8 cellular contexts compared by ENCODE assay signal in genomic region chr9:35616681-35617459, GRCh38. TPM values are rescaled to one million over a fixed set of nuclear protein-coding genes. Genes with fewer than 3 reads are reported as not detected.
A peak's percentile ranks its signal among the peaks of the same experiment; 100 is the strongest.
DNase-seq lines count a peak whose midpoint lies in the region; ATAC-seq and TF ChIP-seq lines count a peak whose summit lies in the region.

No MANE protein-coding gene starts in this region.

- peaks cover 95% of the 10 kb centered on the region for H3K4me1 ChIP-seq in BLaER1
- no peaks in the 10 kb centered on the region for H3K4me1 ChIP-seq in Panc1 (ENCODE audit: control insufficient read depth, insufficient read depth, low read length)
- no peaks in the 10 kb centered on the region for H3K4me1 ChIP-seq in rectal smooth muscle tissue (ENCODE audit: control insufficient read depth, insufficient read depth, low read length)
- H3K4me1 ChIP-seq in vagina = peaks cover 13% of the 10 kb centered on the region

- TF ChIP-seq CTCF in Panc1 (IDR thresholded peaks at IDR 0.05) = no peak; the same call in 1 of the 2 replicates
- no peak for TF ChIP-seq CTCF in vagina (IDR thresholded peaks at IDR 0.05)

- BruUV-seq in Panc1 (replicated peaks; lab: Mats Ljungman, UMichigan) = no TSS peak

- H3K4me2 ChIP-seq in BLaER1 = peak overlapping the region; percentile 100

- peaks cover 28% of the 10 kb centered on the region for H3K4me1 Mint-ChIP-seq in activated naive CD4-positive, alpha-beta T cell treated with anti-CD3 and anti-CD28 coated beads for 36 hours (ENCODE audit: low read depth)

- no peaks in the 10 kb centered on the region for H3K27me3 ChIP-seq in BLaER1
- peaks cover 5% of the 10 kb centered on the region; the same call in 1 of the 2 replicates for H3K27me3 ChIP-seq in Panc1 (ENCODE audit: control insufficient read depth, insufficient read depth, low read length)
- H3K27me3 ChIP-seq in rectal smooth muscle tissue (ENCODE audit: control insufficient read depth, insufficient read depth, low read length) = no peaks in the 10 kb centered on the region
- H3K27me3 ChIP-seq in vagina = no peaks in the 10 kb centered on the region

- peak; percentile 32 for ATAC-seq in GM19397 (IDR thresholded peaks at IDR 0.05; ENCODE audit: unreplicated experiment)
- peak; percentile 58 for ATAC-seq in Panc1
- ATAC-seq in HG03025 (IDR thresholded peaks at IDR 0.05; ENCODE audit: low FRiP score, unreplicated experiment) = no peak

- TF ChIP-seq POLR2A in vagina (IDR thresholded peaks at IDR 0.05) = no peak

- POLR2A ChIA-PET in Panc1 (lab: Charles Lee) = no interaction called here

- H3K9me3 Mint-ChIP-seq in activated naive CD4-positive, alpha-beta T cell treated with anti-CD3 and anti-CD28 coated beads for 36 hours = no peaks in the 10 kb centered on the region

- no peaks in the 10 kb centered on the region for H3K9me3 ChIP-seq in BLaER1
- no peaks in the 10 kb centered on the region for H3K9me3 ChIP-seq in Panc1 (ENCODE audit: control insufficient read depth, insufficient read depth, low read depth, low read length)
- H3K9me3 ChIP-seq in vagina = no peaks in the 10 kb centered on the region

- H3K9ac ChIP-seq in BLaER1 = peak overlapping the region; percentile 90
- peak overlapping the region; percentile 36 for H3K9ac ChIP-seq in rectal smooth muscle tissue (ENCODE audit: low read length)

- peak overlapping the region; percentile 47 for H3K27ac Mint-ChIP-seq in activated naive CD4-positive, alpha-beta T cell treated with anti-CD3 and anti-CD28 coated beads for 36 hours

- peak overlapping the region; percentile 79 for H3K4me3 Mint-ChIP-seq in activated naive CD4-positive, alpha-beta T cell treated with anti-CD3 and anti-CD28 coated beads for 36 hours

- H3K27me3 Mint-ChIP-seq in activated naive CD4-positive, alpha-beta T cell treated with anti-CD3 and anti-CD28 coated beads for 36 hours (ENCODE audit: low read depth) = no peaks in the 10 kb centered on the region

- intact Hi-C loops in Panc1 (cut with micrococcal nuclease; ENCODE audit: unreplicated experiment) (no loop called here), cardiac septum (cut with DNase I) (no loop called here), vagina (cut with DNase I) (no loop called here)
- intact Hi-C loops in activated naive CD4-positive, alpha-beta T cell treated with anti-CD3 and anti-CD28 coated beads for 36 hours (cut with micrococcal nuclease) = loop anchor here (1.0 kb wide), 2 partner anchors 13 to 115 kb away; partner anchors contain the start of genes CREB3 and TLN1

- H3K4me3 ChIP-seq in BLaER1 (peak overlapping the region; percentile 77), Panc1 (ENCODE audit: low read depth in 2 of 2, low read length in 2 of 2) (peak overlapping the region; percentile 4 to 35; a peak in 3 of 4 replicates), rectal smooth muscle tissue (ENCODE audit: low read length) (peak overlapping the region; percentile 73), vagina (peak overlapping the region; percentile 36 to 43)

- no peaks in the 10 kb centered on the region for H3K36me3 Mint-ChIP-seq in activated naive CD4-positive, alpha-beta T cell treated with anti-CD3 and anti-CD28 coated beads for 36 hours (ENCODE audit: low read depth)

- H3K27ac ChIP-seq in BLaER1 (peak overlapping the region; percentile 98), Panc1 (ENCODE audit: low read length) (no peak overlapping the region), rectal smooth muscle tissue (ENCODE audit: low read depth, low read length) (no peak overlapping the region), vagina (no peak overlapping the region)

- peaks cover 49% of the 10 kb centered on the region; the same call in 1 of the 2 replicates for H4K20me1 ChIP-seq in BLaER1

- CTCF ChIA-PET in Panc1 (lab: Charles Lee) = no interaction called here
- CTCF ChIA-PET in activated naive CD4-positive, alpha-beta T cell treated with anti-CD3 and anti-CD28 coated beads for 36 hours (lab: Charles Lee) = interaction anchor here (0.5 to 10.9 kb wide), 21 partner anchors 8 to 330 kb away, joined by 3 to 142 read pairs (median 4); partner anchors contain the start of genes CREB3, HINT2, RMRP and SIT1

- in situ Hi-C loops in Panc1 (cut with HindIII; ENCODE audit: low pct_unique_long_range_greater_than_20kb, low sequenced_read_pairs) = no loop called here

- H3K36me3 ChIP-seq in BLaER1 (peaks cover 43% of the 10 kb centered on the region), Panc1 (ENCODE audit: control insufficient read depth, insufficient read depth, low read length) (no peaks in the 10 kb centered on the region), rectal smooth muscle tissue (ENCODE audit: control insufficient read depth, insufficient read depth, low read length) (no peaks in the 10 kb centered on the region), vagina (no peaks in the 10 kb centered on the region)

- no peak for DNase-seq in Panc1 (ENCODE audit: low read depth, low spot score)
- peak; percentile 79 for DNase-seq in activated naive CD4-positive, alpha-beta T cell treated with anti-CD3 and anti-CD28 coated beads for 36 hours
- DNase-seq in cardiac septum (ENCODE audit: low spot score) = peak; percentile 83
- no peak for DNase-seq in vagina (ENCODE audit: extremely low spot score in 2 of 2)

RNA-seq across cellular contexts. Expression of gene CD72, which starts 1.3 kb away (rescaled TPM):
- total RNA-seq in Panc1 (2021; ENCODE audit: unreplicated experiment) (0.72 TPM), cardiac septum (0.59 TPM), vagina (5.6 TPM)
- polyA plus RNA-seq in Panc1 (2012; ENCODE audit: insufficient read length) = 0.96 TPM
- 1 to 10 TPM; 2.9 to 4.5 TPM for total RNA-seq in activated naive CD4-positive, alpha-beta T cell treated with anti-CD3 and anti-CD28 coated beads for 36 hours

RNA-seq across cellular contexts. Expression of gene TESK1, which starts 11.8 kb away (rescaled TPM):
- total RNA-seq in Panc1 (2021; ENCODE audit: unreplicated experiment) (55.0 TPM), cardiac septum (34.2 TPM), vagina (29.7 TPM)
- 40.3 TPM for polyA plus RNA-seq in Panc1 (2012; ENCODE audit: insufficient read length)
- 10 to 100 TPM; 18.3 to 19.0 TPM for total RNA-seq in activated naive CD4-positive, alpha-beta T cell treated with anti-CD3 and anti-CD28 coated beads for 36 hours

RNA-seq across cellular contexts. Expression of gene SIT1, which starts 33.9 kb away (rescaled TPM):
- total RNA-seq in Panc1 (2021; ENCODE audit: unreplicated experiment) (not detected), cardiac septum (not detected), vagina (2.5 TPM)
- polyA plus RNA-seq in Panc1 (2012; ENCODE audit: insufficient read length) = not detected
- total RNA-seq in activated naive CD4-positive, alpha-beta T cell treated with anti-CD3 and anti-CD28 coated beads for 36 hours = 10 to 100 TPM; 44.0 to 45.4 TPM

RNA-seq across cellular contexts. Expression of gene RMRP, which starts 40.9 kb away (rescaled TPM):
- total RNA-seq in Panc1 (2021; ENCODE audit: unreplicated experiment) (29,896 TPM), cardiac septum (10,677 TPM), vagina (8,462 TPM)
- 43.7 TPM for polyA plus RNA-seq in Panc1 (2012; ENCODE audit: insufficient read length)
- total RNA-seq in activated naive CD4-positive, alpha-beta T cell treated with anti-CD3 and anti-CD28 coated beads for 36 hours = over 10,000 TPM in 1 of 2 experiments, 1,000 to 10,000 TPM in 1; 7,381 to 12,571 TPM

RNA-seq across cellular contexts. Expression of gene CCDC107, which starts 41.2 kb away (rescaled TPM):
- total RNA-seq in Panc1 (2021; ENCODE audit: unreplicated experiment) (39.9 TPM), cardiac septum (47.7 TPM), vagina (17.2 TPM)
- 87.7 TPM for polyA plus RNA-seq in Panc1 (2012; ENCODE audit: insufficient read length)
- 1 to 10 TPM; 5.6 to 6.4 TPM for total RNA-seq in activated naive CD4-positive, alpha-beta T cell treated with anti-CD3 and anti-CD28 coated beads for 36 hours

Comparison
In these comparisons a context has a peak if more than half of its experiments do, and no peak if none do; other contexts are left out.
1. H3K4me3 ChIP-seq: peak in every context shown above with its lines; median percentile 77 in BLaER1; 73 in rectal smooth muscle tissue; 40 in vagina; 20 in Panc1.
2. DNase-seq: peak in activated naive CD4-positive, alpha-beta T cell treated with anti-CD3 and anti-CD28 coated beads for 36 hours (single experiment) and cardiac septum (single experiment); none in Panc1 (single experiment) and vagina (0 of 2).
3. RNA of gene SIT1, which starts 33.9 kb away (total RNA-seq): 44.0 to 45.4 TPM in activated naive CD4-positive, alpha-beta T cell treated with anti-CD3 and anti-CD28 coated beads for 36 hours; 2.5 TPM in vagina (single experiment), not detected in cardiac septum (single experiment) and not detected in Panc1 (single experiment); every median in the first group is over 10 times any median in the second.